1 cellular context compared by ENCODE assay signal in genomic region chr16:17835118-17835949, GRCh38.
TF ChIP-seq lines count a peak whose summit lies in the region.

No MANE protein-coding gene starts in this region.

TF ChIP-seq in GM23338, 12 proteins besides CTCF, POLR2A, EP300 and RAD21 (continued from another document):
- no peak for TF ChIP-seq ZNF462 (CRISPR knock-in tag; IDR thresholded peaks at IDR 0.05)
- TF ChIP-seq NANOG (IDR thresholded peaks at IDR 0.05; ENCODE audit: borderline replicate concordance), result no peak
- no peak for TF ChIP-seq ZNF331 (CRISPR knock-in tag; IDR thresholded peaks at IDR 0.05; ENCODE audit: low read depth)
- TF ChIP-seq EZH2phosphoT487 (IDR thresholded peaks at IDR 0.05; ENCODE audit: unreplicated experiment), result no peak
- TF ChIP-seq EZH2 (IDR thresholded peaks at IDR 0.05; ENCODE audit: low read depth, unreplicated experiment), result no peak
- TF ChIP-seq ZNF114 (CRISPR knock-in tag; IDR thresholded peaks at IDR 0.05), result no peak
- no peak for TF ChIP-seq STAT1 (IDR thresholded peaks at IDR 0.05; ENCODE audit: unreplicated experiment)
- TF ChIP-seq REST (IDR thresholded peaks at IDR 0.05; ENCODE audit: unreplicated experiment), result no peak
- no peak for TF ChIP-seq POLR2AphosphoS5 (IDR thresholded peaks at IDR 0.05; ENCODE audit: low read depth)
